19 cellular contexts compared by ENCODE assay signal in the genomic region with DNA sequence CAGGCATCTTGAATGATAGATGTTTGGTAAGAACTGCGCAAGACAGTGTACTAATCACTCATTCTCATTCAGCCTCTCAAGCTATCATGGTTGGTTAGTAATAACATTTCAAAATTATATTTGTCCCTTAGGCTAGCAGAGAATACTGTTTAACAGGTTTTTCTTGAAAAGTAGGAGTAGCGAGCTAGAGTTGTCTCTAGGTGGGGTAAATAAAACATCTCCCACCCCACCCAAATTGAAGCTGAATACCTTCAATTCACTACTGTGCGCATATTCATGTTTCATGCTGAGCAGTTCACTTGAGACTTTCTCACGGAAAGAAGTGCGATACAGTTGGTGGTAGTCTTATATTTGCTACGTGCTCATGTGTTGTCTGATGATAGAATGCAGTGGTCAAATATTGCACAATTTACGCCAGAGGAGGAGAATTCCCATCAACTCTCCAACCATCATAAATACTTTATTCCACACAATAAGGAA.
"Had no signal": no experiment of that assay in that cellular context is flagged by ENCODE, and none has a peak within 500 bp of the region (broad histone marks: within the 10 kb centered on the region; RNA-seq: fewer than 3 reads in every experiment).

No MANE protein-coding gene starts in this region.

- DNase-seq: activated B cell treated with CpG ODN at 0.5 μM for 24 hours; activated CD4-positive, alpha-beta memory T cell treated with anti-CD3 and anti-CD28 coated beads for 36 hours; activated CD4-positive, alpha-beta T cell treated with anti-CD3 and anti-CD28 coated beads for 4 hours; activated CD8-positive, alpha-beta memory T cell treated with anti-CD3 and anti-CD28 coated beads, Interleukin-2, amount 10 ng/mL, durations not matched to agents 7 days and 5 days; activated naive CD4-positive, alpha-beta T cell; activated naive CD8-positive, alpha-beta T cell treated with anti-CD3 and anti-CD28 coated beads for 36 hours; anterior cingulate cortex; effector CD8-positive, alpha-beta T cell; kidney glomerular epithelial cell; sigmoid colon; SK-N-SH; stimulated activated CD4-positive, alpha-beta T cell treated with anti-CD3 and anti-CD28 coated beads, Interleukin-4, amount 100 ng/mL, for 4 hours; testis had no signal

- H3K27me3 ChIP-seq: esophagus muscularis mucosa, hepatocyte, sigmoid colon, testis had no signal

- H3K36me3 Mint-ChIP-seq: activated CD4-positive, alpha-beta memory T cell treated with anti-CD3 and anti-CD28 coated beads for 36 hours; activated CD8-positive, alpha-beta memory T cell treated with anti-CD3 and anti-CD28 coated beads, Interleukin-2, amount 10 ng/mL, durations not matched to agents 7 days and 5 days; activated naive CD8-positive, alpha-beta T cell treated with anti-CD3 and anti-CD28 coated beads for 36 hours had no signal

- H3K36me3 ChIP-seq: esophagus muscularis mucosa, sigmoid colon had no signal

- H3K9me3 Mint-ChIP-seq: activated B cell treated with CpG ODN at 0.5 μM for 24 hours; activated CD4-positive, alpha-beta memory T cell treated with anti-CD3 and anti-CD28 coated beads for 36 hours; activated naive CD8-positive, alpha-beta T cell treated with anti-CD3 and anti-CD28 coated beads for 36 hours; dendritic cell treated with granulocyte-macrophage colony-stimulating factor and Interleukin-4, amounts not matched to agents 40 ng/mL and 50 ng/mL, for 4 days; nephron; stimulated activated memory B cell treated with anti-CD40 and anti-IgM and Interleukin-4, amounts not matched to agents 10 μg/mL and 1 μg/mL and 100 μg/mL, for 72 hours; T-helper 2 cell treated with Interferon-gamma antibody and Interleukin-4, amounts not matched to agents 5 μg/mL and 100 μg/mL, for 36 hours had no signal

- H2AFZ ChIP-seq: hepatocyte had no signal

- H3K9ac ChIP-seq: SK-N-SH had no signal

- H3K9me3 ChIP-seq: esophagus muscularis mucosa, sigmoid colon, SK-N-SH, testis had no signal

- H3K4me3 Mint-ChIP-seq: activated B cell treated with CpG ODN at 0.5 μM for 24 hours; activated CD4-positive, alpha-beta memory T cell treated with anti-CD3 and anti-CD28 coated beads for 36 hours; activated CD8-positive, alpha-beta memory T cell treated with anti-CD3 and anti-CD28 coated beads, Interleukin-2, amount 10 ng/mL, durations not matched to agents 7 days and 5 days; activated naive CD8-positive, alpha-beta T cell treated with anti-CD3 and anti-CD28 coated beads for 36 hours; dendritic cell treated with granulocyte-macrophage colony-stimulating factor and Interleukin-4, amounts not matched to agents 40 ng/mL and 50 ng/mL, for 4 days; nephron; stimulated activated memory B cell treated with anti-CD40 and anti-IgM and Interleukin-4, amounts not matched to agents 10 μg/mL and 1 μg/mL and 100 μg/mL, for 72 hours; T-helper 2 cell treated with Interferon-gamma antibody and Interleukin-4, amounts not matched to agents 5 μg/mL and 100 μg/mL, for 36 hours had no signal

- ATAC-seq: activated CD8-positive, alpha-beta memory T cell treated with anti-CD3 and anti-CD28 coated beads, Interleukin-2, amount 10 ng/mL, durations not matched to agents 7 days and 5 days; stimulated activated memory B cell treated with anti-CD40 and anti-IgM and Interleukin-4, amounts not matched to agents 10 μg/mL and 1 μg/mL and 100 μg/mL, for 72 hours had no signal

- H3K4me1 Mint-ChIP-seq: activated CD8-positive, alpha-beta memory T cell treated with anti-CD3 and anti-CD28 coated beads, Interleukin-2, amount 10 ng/mL, durations not matched to agents 7 days and 5 days; activated naive CD8-positive, alpha-beta T cell treated with anti-CD3 and anti-CD28 coated beads for 36 hours had no signal

- H3K27ac ChIP-seq: esophagus muscularis mucosa, hepatocyte, sigmoid colon, testis had no signal

- H3K4me3 ChIP-seq: esophagus muscularis mucosa, hepatocyte, sigmoid colon, testis had no signal

- H3K4me2 ChIP-seq: hepatocyte, SK-N-SH had no signal

- H3K27ac Mint-ChIP-seq: activated B cell treated with CpG ODN at 0.5 μM for 24 hours; activated CD4-positive, alpha-beta memory T cell treated with anti-CD3 and anti-CD28 coated beads for 36 hours; activated CD8-positive, alpha-beta memory T cell treated with anti-CD3 and anti-CD28 coated beads, Interleukin-2, amount 10 ng/mL, durations not matched to agents 7 days and 5 days; activated naive CD8-positive, alpha-beta T cell treated with anti-CD3 and anti-CD28 coated beads for 36 hours; dendritic cell treated with granulocyte-macrophage colony-stimulating factor and Interleukin-4, amounts not matched to agents 40 ng/mL and 50 ng/mL, for 4 days; nephron; stimulated activated memory B cell treated with anti-CD40 and anti-IgM and Interleukin-4, amounts not matched to agents 10 μg/mL and 1 μg/mL and 100 μg/mL, for 72 hours; T-helper 2 cell treated with Interferon-gamma antibody and Interleukin-4, amounts not matched to agents 5 μg/mL and 100 μg/mL, for 36 hours had no signal

- H3K27me3 Mint-ChIP-seq: activated B cell treated with CpG ODN at 0.5 μM for 24 hours; activated CD8-positive, alpha-beta memory T cell treated with anti-CD3 and anti-CD28 coated beads, Interleukin-2, amount 10 ng/mL, durations not matched to agents 7 days and 5 days; dendritic cell treated with granulocyte-macrophage colony-stimulating factor and Interleukin-4, amounts not matched to agents 40 ng/mL and 50 ng/mL, for 4 days; stimulated activated memory B cell treated with anti-CD40 and anti-IgM and Interleukin-4, amounts not matched to agents 10 μg/mL and 1 μg/mL and 100 μg/mL, for 72 hours had no signal
